18 cellular contexts compared by ENCODE assay signal in genomic region chr9:134888603-134889195, GRCh38. TPM values are rescaled to one million over a fixed set of nuclear protein-coding genes. Genes with fewer than 3 reads are reported as not detected.
"Had no signal": no experiment of that assay in that cellular context is flagged by ENCODE, and none has a peak within 500 bp of the region (broad histone marks: within the 10 kb centered on the region; RNA-seq: fewer than 3 reads in every experiment).

No MANE protein-coding gene starts in this region.

- H3K27ac ChIP-seq: adrenal gland, dorsolateral prefrontal cortex, testis had no signal

- H3K4me3 ChIP-seq: adrenal gland, dorsolateral prefrontal cortex, testis had no signal

- H3K36me3 ChIP-seq: adrenal gland had no signal

- H3K27me3 ChIP-seq: adrenal gland, dorsolateral prefrontal cortex, testis had no signal

- H3K9me3 Mint-ChIP-seq: activated B cell treated with CpG ODN at 0.5 μM for 24 hours; activated CD4-positive, alpha-beta T cell treated with anti-CD3 and anti-CD28 coated beads, Interleukin-2, amount 10 ng/mL, durations not matched to agents 7 days and 5 days; activated naive CD4-positive, alpha-beta T cell treated with anti-CD3 and anti-CD28 coated beads, Interleukin-2, amount 50 U/mL, for 24 hours; stimulated activated naive CD8-positive, alpha-beta T cell treated with anti-CD3 and anti-CD28 coated beads, Interleukin-15, amount 100 ng/mL, for 72 hours had no signal

- H3K36me3 Mint-ChIP-seq: activated naive CD4-positive, alpha-beta T cell treated with anti-CD3 and anti-CD28 coated beads, Interleukin-2, amount 50 U/mL, for 24 hours had no signal

- H3K4me1 ChIP-seq: testis had no signal

- DNase-seq: activated B cell treated with CpG ODN at 0.5 μM for 24 hours; activated CD4-positive, alpha-beta T cell treated with anti-CD3 and anti-CD28 coated beads, Interleukin-2, amount 10 ng/mL, durations not matched to agents 7 days and 5 days; activated effector memory CD4-positive, alpha-beta T cell treated with Interleukin-2 at 50 U/mL for 16 hours; left ventricle myocardium superior; mesendoderm; occipital lobe; right cardiac atrium; stimulated activated naive CD8-positive, alpha-beta T cell treated with anti-CD3 and anti-CD28 coated beads, Interleukin-15, amount 100 ng/mL, for 72 hours; SW 1271; testis had no signal

- H3K9me3 ChIP-seq: adrenal gland, testis had no signal

- H3K4me3 Mint-ChIP-seq: activated B cell treated with CpG ODN at 0.5 μM for 24 hours; activated CD4-positive, alpha-beta T cell treated with anti-CD3 and anti-CD28 coated beads, Interleukin-2, amount 10 ng/mL, durations not matched to agents 7 days and 5 days; activated naive CD4-positive, alpha-beta T cell treated with anti-CD3 and anti-CD28 coated beads, Interleukin-2, amount 50 U/mL, for 24 hours; nephron; stimulated activated naive CD8-positive, alpha-beta T cell treated with anti-CD3 and anti-CD28 coated beads, Interleukin-15, amount 100 ng/mL, for 72 hours had no signal

- H3K27ac Mint-ChIP-seq: activated B cell treated with CpG ODN at 0.5 μM for 24 hours; activated CD4-positive, alpha-beta T cell treated with anti-CD3 and anti-CD28 coated beads, Interleukin-2, amount 10 ng/mL, durations not matched to agents 7 days and 5 days; activated naive CD4-positive, alpha-beta T cell treated with anti-CD3 and anti-CD28 coated beads, Interleukin-2, amount 50 U/mL, for 24 hours; nephron; progenitor cell of endocrine pancreas had no signal

- H3K4me1 Mint-ChIP-seq: activated CD4-positive, alpha-beta T cell treated with anti-CD3 and anti-CD28 coated beads, Interleukin-2, amount 10 ng/mL, durations not matched to agents 7 days and 5 days; activated naive CD4-positive, alpha-beta T cell treated with anti-CD3 and anti-CD28 coated beads, Interleukin-2, amount 50 U/mL, for 24 hours had no signal

RNA-seq across cellular contexts. Expression of gene FCN2, which starts 8.1 kb away (rescaled TPM):
- total RNA-seq: activated B cell treated with CpG ODN at 0.5 μM for 24 hours; activated CD4-positive, alpha-beta T cell treated with anti-CD3 and anti-CD28 coated beads, Interleukin-2, amount 10 ng/mL, durations not matched to agents 7 days and 5 days; fibroblast of villous mesenchyme; kidney epithelial cell; left ventricle myocardium superior; occipital lobe; progenitor cell of endocrine pancreas; right cardiac atrium; T-helper 2 cell treated with Interferon-gamma antibody and Interleukin-4, amounts not matched to agents 100 ng/mL and 5 ng/mL, for 36 hours had no signal

RNA-seq across cellular contexts. Expression of gene FCN1, which starts 29.0 kb away (rescaled TPM):
- total RNA-seq: activated CD4-positive, alpha-beta T cell treated with anti-CD3 and anti-CD28 coated beads, Interleukin-2, amount 10 ng/mL, durations not matched to agents 7 days and 5 days; fibroblast of villous mesenchyme; kidney epithelial cell; progenitor cell of endocrine pancreas; T-helper 2 cell treated with Interferon-gamma antibody and Interleukin-4, amounts not matched to agents 100 ng/mL and 5 ng/mL, for 36 hours had no signal
